Comparison of ENCODE assay signal across 19 cellular contexts in genomic region chr5:67197536-67197935, GRCh38. TPM values are rescaled to one million over a fixed set of nuclear protein-coding genes. Genes with fewer than 3 reads are reported as not detected.
DNase-seq lines count a peak whose midpoint lies in the region; ATAC-seq, FAIRE-seq and TF ChIP-seq lines count a peak whose summit lies in the region.
"Had no signal": no experiment of that assay in that cellular context is flagged by ENCODE, and none has a peak within 500 bp of the region (broad histone marks: within the 10 kb centered on the region; RNA-seq: fewer than 3 reads in every experiment).

No MANE protein-coding gene starts in this region.

- H3K4me3 ChIP-seq in GM23338 = no peak overlapping the region
- H3K4me3 ChIP-seq: A549 had no signal

- peaks cover 4% of the 10 kb centered on the region; the same call in 1 of the 2 replicates for H3K9me2 ChIP-seq in GM23338 (ENCODE audit: insufficient read depth)

- no peaks in the 10 kb centered on the region for H3F3A ChIP-seq in GM23338 (replicated peaks; ENCODE audit: low read depth)

- H3K4me1 Mint-ChIP-seq in activated T-cell treated with anti-CD3 and anti-CD28 coated beads, Interleukin-2, amount 50 U/mL, for 72 hours (ENCODE audit: low read depth) = peaks cover 59% of the 10 kb centered on the region
- peaks cover 46% of the 10 kb centered on the region for H3K4me1 Mint-ChIP-seq in activated T-cell treated with anti-CD3 and anti-CD28 coated beads, Interleukin-2, amount 50 U/mL, for 24 hours (ENCODE audit: low read depth)
- peaks cover 76% of the 10 kb centered on the region for H3K4me1 Mint-ChIP-seq in dendritic cell treated with granulocyte-macrophage colony-stimulating factor and Interleukin-4, amounts not matched to agents 40 ng/mL and 50 ng/mL, for 4 days (ENCODE audit: low read depth)
- H3K4me1 Mint-ChIP-seq in stimulated activated naive CD8-positive, alpha-beta T cell treated with anti-CD3 and anti-CD28 coated beads, Interleukin-15, amount 100 ng/mL, for 72 hours = peaks cover 55% of the 10 kb centered on the region
- H3K4me1 Mint-ChIP-seq in GM23338 = no peaks in the 10 kb centered on the region

- H3K4me2 ChIP-seq in GM23338 = no peak overlapping the region
- H3K4me2 ChIP-seq: A549 had no signal

- ATAC-seq in activated T-cell treated with anti-CD3 and anti-CD28 coated beads, Interleukin-2, amount 50 U/mL, for 72 hours (replicated peaks in 1 of 2) = peak; percentile 93 to 96
- peak; percentile 88 for ATAC-seq in stimulated activated naive CD8-positive, alpha-beta T cell treated with anti-CD3 and anti-CD28 coated beads, Interleukin-15, amount 100 ng/mL, for 72 hours
- no peak for ATAC-seq in GM23338
- ATAC-seq: A549 had no signal

- no peak overlapping the region for H3K4me3 Mint-ChIP-seq in activated T-cell treated with anti-CD3 and anti-CD28 coated beads, Interleukin-2, amount 50 U/mL, for 72 hours
- H3K4me3 Mint-ChIP-seq in activated T-cell treated with anti-CD3 and anti-CD28 coated beads, Interleukin-2, amount 50 U/mL, for 24 hours = no peak overlapping the region
- H3K4me3 Mint-ChIP-seq in dendritic cell treated with granulocyte-macrophage colony-stimulating factor and Interleukin-4, amounts not matched to agents 40 ng/mL and 50 ng/mL, for 4 days = no peak overlapping the region
- no peak overlapping the region for H3K4me3 Mint-ChIP-seq in stimulated activated naive CD8-positive, alpha-beta T cell treated with anti-CD3 and anti-CD28 coated beads, Interleukin-15, amount 100 ng/mL, for 72 hours
- no peak overlapping the region for H3K4me3 Mint-ChIP-seq in GM23338

- no peak overlapping the region for H3K27ac Mint-ChIP-seq in activated T-cell treated with anti-CD3 and anti-CD28 coated beads, Interleukin-2, amount 50 U/mL, for 72 hours
- H3K27ac Mint-ChIP-seq in activated T-cell treated with anti-CD3 and anti-CD28 coated beads, Interleukin-2, amount 50 U/mL, for 24 hours = no peak overlapping the region
- H3K27ac Mint-ChIP-seq in dendritic cell treated with granulocyte-macrophage colony-stimulating factor and Interleukin-4, amounts not matched to agents 40 ng/mL and 50 ng/mL, for 4 days = peak overlapping the region; percentile 88
- H3K27ac Mint-ChIP-seq in stimulated activated naive CD8-positive, alpha-beta T cell treated with anti-CD3 and anti-CD28 coated beads, Interleukin-15, amount 100 ng/mL, for 72 hours = no peak overlapping the region
- no peak overlapping the region for H3K27ac Mint-ChIP-seq in GM23338

- peak; percentile 24 for FAIRE-seq in GM18507 (lab: Jason Lieb, UNC)
- FAIRE-seq: A549, H1 had no signal

- no peak overlapping the region for H2AFZ ChIP-seq in GM23338

- no peaks in the 10 kb centered on the region for H3K27me3 Mint-ChIP-seq in activated T-cell treated with anti-CD3 and anti-CD28 coated beads, Interleukin-2, amount 50 U/mL, for 72 hours (ENCODE audit: low read depth)
- H3K27me3 Mint-ChIP-seq in activated T-cell treated with anti-CD3 and anti-CD28 coated beads, Interleukin-2, amount 50 U/mL, for 24 hours = no peaks in the 10 kb centered on the region
- H3K27me3 Mint-ChIP-seq in dendritic cell treated with granulocyte-macrophage colony-stimulating factor and Interleukin-4, amounts not matched to agents 40 ng/mL and 50 ng/mL, for 4 days = no peaks in the 10 kb centered on the region
- no peaks in the 10 kb centered on the region for H3K27me3 Mint-ChIP-seq in stimulated activated naive CD8-positive, alpha-beta T cell treated with anti-CD3 and anti-CD28 coated beads, Interleukin-15, amount 100 ng/mL, for 72 hours
- no peaks in the 10 kb centered on the region for H3K27me3 Mint-ChIP-seq in GM23338 (ENCODE audit: insufficient read depth, low read depth, poor library complexity)

- H3K79me2 ChIP-seq in GM23338 (replicated peaks; ENCODE audit: insufficient read depth) = no peaks in the 10 kb centered on the region

- peaks cover 0 to 5% of the 10 kb centered on the region in 2 donors for H3K9me3 Mint-ChIP-seq in activated T-cell treated with anti-CD3 and anti-CD28 coated beads, Interleukin-2, amount 50 U/mL, for 72 hours
- H3K9me3 Mint-ChIP-seq in activated T-cell treated with anti-CD3 and anti-CD28 coated beads, Interleukin-2, amount 50 U/mL, for 24 hours = peaks cover 17% of the 10 kb centered on the region
- peaks cover 2% of the 10 kb centered on the region for H3K9me3 Mint-ChIP-seq in dendritic cell treated with granulocyte-macrophage colony-stimulating factor and Interleukin-4, amounts not matched to agents 40 ng/mL and 50 ng/mL, for 4 days
- peaks cover under 1 to 14% of the 10 kb centered on the region in 2 donors for H3K9me3 Mint-ChIP-seq in stimulated activated naive CD8-positive, alpha-beta T cell treated with anti-CD3 and anti-CD28 coated beads, Interleukin-15, amount 100 ng/mL, for 72 hours
- peaks cover 11% of the 10 kb centered on the region for H3K9me3 Mint-ChIP-seq in GM23338

- H3K36me3 ChIP-seq in GM23338 (ENCODE audit: insufficient read depth) = no peaks in the 10 kb centered on the region; the same call in 1 of the 2 replicates

- no peaks in the 10 kb centered on the region for H3K4me1 ChIP-seq in GM23338 (ENCODE audit: insufficient read depth)
- H3K4me1 ChIP-seq: A549 had no signal

- no peaks in the 10 kb centered on the region for H3K27me3 ChIP-seq in GM23338 (ENCODE audit: insufficient read depth)

- intact Hi-C loops in dendritic cell treated with granulocyte-macrophage colony-stimulating factor and Interleukin-4, amounts not matched to agents 40 ng/mL and 50 ng/mL, for 4 days (cut with micrococcal nuclease) = no loop called here

- TF ChIP-seq CTCF in GM23338 (conservative IDR thresholded peaks at IDR 0.05; ENCODE audit: low read depth in 2 of 2) = no peak

- no peak overlapping the region for H3K27ac ChIP-seq in GM23338 (ENCODE audit: low read depth)
- H3K27ac ChIP-seq: A549 had no signal

- peaks cover 3 to 20% of the 10 kb centered on the region in 2 donors for H3K36me3 Mint-ChIP-seq in activated T-cell treated with anti-CD3 and anti-CD28 coated beads, Interleukin-2, amount 50 U/mL, for 72 hours (ENCODE audit: insufficient read depth in 2 of 2)
- H3K36me3 Mint-ChIP-seq in activated T-cell treated with anti-CD3 and anti-CD28 coated beads, Interleukin-2, amount 50 U/mL, for 24 hours (ENCODE audit: low read depth) = no peaks in the 10 kb centered on the region
- H3K36me3 Mint-ChIP-seq in dendritic cell treated with granulocyte-macrophage colony-stimulating factor and Interleukin-4, amounts not matched to agents 40 ng/mL and 50 ng/mL, for 4 days (ENCODE audit: low read depth) = peaks cover 24% of the 10 kb centered on the region
- H3K36me3 Mint-ChIP-seq in GM23338 (ENCODE audit: low read depth) = peaks cover 3% of the 10 kb centered on the region; the same call in 2 of the 3 replicates

- H4K20me1 ChIP-seq in GM23338 (replicated peaks; ENCODE audit: insufficient read depth) = no peaks in the 10 kb centered on the region

- DNase-seq in activated T-cell treated with anti-CD3 and anti-CD28 coated beads, Interleukin-2, amount 50 U/mL, for 72 hours = no peak
- DNase-seq in activated T-cell treated with anti-CD3 and anti-CD28 coated beads, Interleukin-2, amount 50 U/mL, for 24 hours = no peak
- DNase-seq in GM18507 (ENCODE audit: extremely low spot score, insufficient read length, low read depth) (no peak), NCI-H187 treated with DMSO at 0.1 percent for 48 hours (lab: John Stamatoyannopoulos, UW) (no peak), GM23338 (ENCODE audit: low spot score) (no peak)
- no peak for DNase-seq in stimulated activated naive CD8-positive, alpha-beta T cell treated with anti-CD3 and anti-CD28 coated beads, Interleukin-15, amount 100 ng/mL, for 72 hours
- DNase-seq: DMS 273 treated with DMSO at 0.1 percent for 48 hours, GF-D8, KG1, NCI-H1048, NCI-H146, NCI-H2081 treated with DMSO at 0.1 percent for 48 hours, NCI-H510A treated with DMSO at 0.1 percent for 48 hours, NCI-H82, SHP77 treated with DMSO at 0.1 percent for 48 hours had no signal

TF ChIP-seq in GM23338, 12 proteins besides CTCF, POLR2A, EP300 and RAD21 (continues in another document):
- TF ChIP-seq STAT1 (IDR thresholded peaks at IDR 0.05; ENCODE audit: unreplicated experiment) (no peak), ZNF114 (CRISPR knock-in tag; IDR thresholded peaks at IDR 0.05) (no peak)

RNA-seq across cellular contexts. Expression of gene CD180, which starts 0.9 kb away (rescaled TPM):
- under 1 TPM; 0.05 to 0.14 TPM for total RNA-seq in activated T-cell treated with anti-CD3 and anti-CD28 coated beads, Interleukin-2, amount 50 U/mL, for 72 hours
- not detected in 2 replicates for total RNA-seq in GM23338 (2014; rRNA removed; shearing (Covaris generic))
- not detected in 2 replicates for polyA plus RNA-seq in GM23338 (2016; fragmentation: Nextera tagmentation; extraction: Ambion mirVana)
- total RNA-seq: Daoy, H1 had no signal
- polyA plus RNA-seq: A549, H1 had no signal
